ENCODE assay signal across 8 cellular contexts in the genomic region with DNA sequence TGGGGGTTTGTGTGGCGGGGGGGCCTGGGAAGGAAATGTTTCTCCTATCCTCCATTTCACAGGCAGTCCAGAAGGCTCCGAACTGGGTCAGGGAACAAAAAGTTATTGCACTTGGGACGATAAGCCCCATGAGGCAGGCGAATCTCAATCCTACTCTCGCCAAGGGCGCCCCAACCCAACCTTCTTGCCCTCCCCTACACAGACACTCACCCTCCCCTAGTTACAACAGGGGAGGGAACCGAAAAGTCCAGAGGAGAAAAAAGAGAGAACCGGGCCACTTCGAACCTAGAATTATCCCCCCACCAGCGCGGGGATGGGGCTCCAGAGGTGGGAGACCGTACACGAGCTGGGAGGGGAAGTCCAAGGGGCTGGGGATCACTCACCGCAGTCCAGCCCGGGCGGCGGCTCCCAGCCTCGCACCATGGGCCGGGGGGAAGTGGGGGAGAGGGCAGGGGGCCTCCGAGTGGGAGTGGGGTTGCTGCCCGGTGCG. TPM values are rescaled to one million over a fixed set of nuclear protein-coding genes. Genes with fewer than 3 reads are reported as not detected.
DNase-seq lines count a peak whose midpoint lies in the region; ATAC-seq, FAIRE-seq and TF ChIP-seq lines count a peak whose summit lies in the region.

No MANE protein-coding gene starts in this region.

- H3K27me3 ChIP-seq in DOHH2 (ENCODE audit: control insufficient read depth, low read length) (peaks cover 9% of the 10 kb centered on the region), HUES64 (ENCODE audit: insufficient read depth, low read length) (peaks cover 53% of the 10 kb centered on the region), GM12878 (replicated peaks in 1 of 2; ENCODE audit: control insufficient read depth in 2 of 2, insufficient read depth in 2 of 2, low read length in 1 of 2) (no peaks in the 10 kb centered on the region), stomach smooth muscle (ENCODE audit: control insufficient read depth in 1 of 2, insufficient read depth in 2 of 2, low read length in 2 of 2) (no peaks in the 10 kb centered on the region)

- H3K79me2 ChIP-seq in DOHH2 (ENCODE audit: control insufficient read depth, low read length) (peaks cover 27% of the 10 kb centered on the region), GM12878 (ENCODE audit: control insufficient read depth, insufficient read depth, low read length) (peaks cover 26% of the 10 kb centered on the region)

- FAIRE-seq in GM12878 (lab: Jason Lieb, UNC) (no peak), kidney (lab: Jason Lieb, UNC) (no peak)

- TF ChIP-seq EP300 in GM12878 (IDR thresholded peaks at IDR 0.05; ENCODE audit: borderline replicate concordance in 1 of 2, control insufficient read depth in 1 of 2, low read depth in 2 of 2, low read length in 2 of 2) = no peak

- no peak for TF ChIP-seq POLR2A in GM12878 (IDR thresholded peaks at IDR 0.05; ENCODE audit: low read depth, low read length)

- in situ Hi-C loops in GM12878 (cut with MboI) = no loop called here

- peak overlapping the region; percentile 91 for H3K4me3 ChIP-seq in DOHH2 (ENCODE audit: low read length)
- H3K4me3 ChIP-seq in HUES64 (ENCODE audit: low read length) = peak overlapping the region; percentile 89
- peak overlapping the region; percentile 84 for H3K4me3 ChIP-seq in GM12878
- peak overlapping the region; percentile 91 to 98 for H3K4me3 ChIP-seq in kidney (ENCODE audit: low read length in 2 of 2)
- peak overlapping the region; percentile 90 to 92 for H3K4me3 ChIP-seq in stomach smooth muscle (ENCODE audit: low read length in 2 of 2)

- POLR2A ChIA-PET in GM12878 (lab: Charles Lee) = interaction anchor here (0.5 to 4.6 kb wide), 8 partner anchors 9 to 193 kb away, joined by 3 to 40 read pairs (median 6); a partner anchor contains a TSS

- H3K27ac ChIP-seq in DOHH2 (ENCODE audit: low read depth, low read length) (peak overlapping the region; percentile 23), HUES64 (ENCODE audit: low read depth, low read length) (no peak overlapping the region; the same call in 1 of the 2 replicates), GM12878 (ENCODE audit: control insufficient read depth, insufficient read depth) (peak overlapping the region; percentile 84), kidney (ENCODE audit: low read depth in 2 of 2, low read length in 2 of 2) (peak overlapping the region; percentile 92 to 97), stomach smooth muscle (ENCODE audit: low read length) (peak overlapping the region; percentile 98)

- H3F3A ChIP-seq in DOHH2 (ENCODE audit: control insufficient read depth, insufficient read depth) = no peaks in the 10 kb centered on the region

- peak overlapping the region; percentile 82 for H2AFZ ChIP-seq in GM12878 (ENCODE audit: control insufficient read depth, low read depth, low read length)

- RAD21 ChIA-PET in GM12878 (lab: Charles Lee; ENCODE audit: unreplicated experiment) = interaction anchor here (0.6 to 3.7 kb wide), 5 partner anchors 16 to 235 kb away, joined by 3 to 26 read pairs (median 4); a partner anchor contains a TSS

- no peaks in the 10 kb centered on the region for H4K20me1 ChIP-seq in DOHH2 (ENCODE audit: control insufficient read depth, insufficient read depth, low read depth, low read length)
- H4K20me1 ChIP-seq in GM12878 (ENCODE audit: control insufficient read depth, insufficient read depth) = no peaks in the 10 kb centered on the region

- CTCF ChIA-PET in GM12878 (lab: Yijun Ruan, JAX) = interaction anchor here (1.2 to 3.8 kb wide), 8 partner anchors 11 to 217 kb away, joined by 5 to 36 read pairs (median 12); a partner anchor contains a TSS

- no peaks in the 10 kb centered on the region for H3K9me2 ChIP-seq in DOHH2 (replicated peaks; ENCODE audit: control insufficient read depth, low read length)

- ATAC-seq in GM21526 (IDR thresholded peaks at IDR 0.05; ENCODE audit: low FRiP score, unreplicated experiment) (peak; percentile 21), GM12878 (peak; percentile 61)

- H3K36me3 ChIP-seq in DOHH2 (ENCODE audit: control insufficient read depth, low read length) (peaks cover 15% of the 10 kb centered on the region), HUES64 (ENCODE audit: insufficient read depth, low read length) (no peaks in the 10 kb centered on the region; the same call in 1 of the 2 replicates), GM12878 (ENCODE audit: control insufficient read depth in 2 of 2, insufficient read depth in 2 of 2, low read length in 1 of 2) (peaks cover 0 to 3% of the 10 kb centered on the region in 2 experiments; a peak in 1 of 4 replicates), kidney (ENCODE audit: control insufficient read depth in 1 of 2, insufficient read depth in 2 of 2, low read length in 2 of 2) (peaks cover 0 to 2% of the 10 kb centered on the region in 2 donors), stomach smooth muscle (ENCODE audit: control insufficient read depth in 2 of 2, insufficient read depth in 2 of 2, low read length in 2 of 2) (peaks cover 0 to 2% of the 10 kb centered on the region in 2 donors)

- TF ChIP-seq RAD21 in GM12878 (IDR thresholded peaks at IDR 0.05; ENCODE audit: insufficient read depth, low read depth, low read length) = no peak

- BruUV-seq in GM12878 (replicated peaks; lab: Mats Ljungman, UMichigan) = no TSS peak

- no peak for TF ChIP-seq CTCF in DOHH2 (IDR thresholded peaks at IDR 0.05; ENCODE audit: low read depth, low read length, poor library complexity, severe bottlenecking)
- TF ChIP-seq CTCF in GM12878 (IDR thresholded peaks at IDR 0.05 in 2 of 3, conservative IDR thresholded peaks at IDR 0.05 in 1 of 3; ENCODE audit: control insufficient read depth in 2 of 3, extremely low read depth in 1 of 3, insufficient read depth in 1 of 3, low read depth in 3 of 3, low read length in 3 of 3) = no peak
- no peak for TF ChIP-seq CTCF in kidney (IDR thresholded peaks at IDR 0.05; ENCODE audit: borderline replicate concordance, extremely low read depth, insufficient read depth)

- DNase-seq in GM12878 (ENCODE audit: low read depth, low spot score) = no peak
- no peak for DNase-seq in kidney
- DNase-seq in activated gamma-delta T cell (lab: John Stamatoyannopoulos, UW) = no peak
- DNase-seq in foreskin melanocyte = no peak

- intact Hi-C loops in GM12878 (cut with micrococcal nuclease; ENCODE audit: unreplicated experiment) (loop anchor here (1.0 kb wide), 1 partner anchor 9 kb away; no protein-coding TSS in a partner anchor), kidney (cut with DNase I) (no loop called here)

- no peaks in the 10 kb centered on the region for H3K9me3 ChIP-seq in DOHH2 (ENCODE audit: control insufficient read depth, insufficient read depth, low read length)
- H3K9me3 ChIP-seq in HUES64 (ENCODE audit: insufficient read depth, low read depth, low read length) = no peaks in the 10 kb centered on the region
- H3K9me3 ChIP-seq in GM12878 (replicated peaks; ENCODE audit: control insufficient read depth, insufficient read depth, low read length) = no peaks in the 10 kb centered on the region
- no peaks in the 10 kb centered on the region for H3K9me3 ChIP-seq in kidney (ENCODE audit: control insufficient read depth in 1 of 2, low read length in 2 of 2)
- no peaks in the 10 kb centered on the region for H3K9me3 ChIP-seq in stomach smooth muscle (ENCODE audit: control insufficient read depth in 2 of 2, low read length in 2 of 2)

- H3K4me1 ChIP-seq in DOHH2 (ENCODE audit: control insufficient read depth, low read length) (peaks cover 15% of the 10 kb centered on the region), HUES64 (ENCODE audit: insufficient read depth, low read length) (peaks cover 17% of the 10 kb centered on the region; the same call in 1 of the 2 replicates), GM12878 (ENCODE audit: control insufficient read depth, insufficient read depth, low read length) (peaks cover 6% of the 10 kb centered on the region; the same call in 1 of the 2 replicates), kidney (ENCODE audit: control insufficient read depth in 1 of 2, insufficient read depth in 1 of 2, low read depth in 1 of 2, low read length in 2 of 2) (peaks cover 5 to 16% of the 10 kb centered on the region in 2 donors), stomach smooth muscle (ENCODE audit: control insufficient read depth, insufficient read depth, low read length) (peaks cover 10% of the 10 kb centered on the region)

- H3K4me2 ChIP-seq in DOHH2 (ENCODE audit: low read length) = peak overlapping the region; percentile 81
- H3K4me2 ChIP-seq in GM12878 (ENCODE audit: control insufficient read depth, insufficient read depth) = peak overlapping the region; percentile 85; the same call in 1 of the 2 replicates

- SMC1A ChIA-PET in GM12878 (lab: Charles Lee; ENCODE audit: uncharacterized antibody, unreplicated experiment) = interaction anchor here (1.5 to 2.4 kb wide), 2 partner anchors 14 to 94 kb away, joined by 4 to 34 read pairs; a partner anchor contains a TSS

- peak overlapping the region; percentile 75 for H3K9ac ChIP-seq in HUES64 (ENCODE audit: low read depth, low read length)
- peak overlapping the region; percentile 68 for H3K9ac ChIP-seq in GM12878 (ENCODE audit: control insufficient read depth, insufficient read depth, low read length)
- H3K9ac ChIP-seq in kidney (ENCODE audit: low read length in 2 of 2) = peak overlapping the region; percentile 86 to 99
- peak overlapping the region; percentile 87 to 97 for H3K9ac ChIP-seq in stomach smooth muscle (ENCODE audit: low read length in 2 of 2)

- WGBS in HUES64 = 3% methylated on average over 19 of the region's 22 CpGs
- 1% methylated on average over 17 of the region's 22 CpGs for WGBS in GM12878 (ENCODE audit: insufficient coverage, insufficient replicate concordance, low lambda C conversion rate, missing lambda C conversion rate)

RNA-seq across cellular contexts. Expression of a gene that starts 0.4 kb away (rescaled TPM):
- 8.1 TPM for polyA plus RNA-seq in HUES64 (2013, experiment 1 of 2)
- 11.6 TPM for polyA plus RNA-seq in HUES64 (2013, experiment 2 of 2)
- 13.1 and 14.2 TPM in 2 replicates for total RNA-seq in GM12878 (2013; cell fraction: nucleolus; rRNA removed)
- total RNA-seq in GM12878 (2014; rRNA removed) (14.3 and 14.7 TPM in 2 replicates), GM12878 (2014; rRNA removed; fragmentation: Illumina TruSeq; extraction: Trizol) (12.7 and 13.0 TPM in 2 replicates), GM12878 (2021) (15.2 and 15.3 TPM in 2 replicates), kidney (14.8 TPM)
- 1.9 TPM for polyA plus RNA-seq in GM12878 (2011; ENCODE audit: low read depth)
- polyA plus RNA-seq in GM12878 (2011; rRNA removed) (9.6 and 11.0 TPM in 2 replicates), GM12878 (2014; fragmentation: Illumina TruSeq; extraction: Trizol) (17.8 and 19.3 TPM in 2 replicates), GM12878 (2014; fragmentation: Nextera tagmentation; extraction: Ambion mirVana) (1 to 10 TPM; 2.6 to 3.6 TPM), GM12878 (2014; rRNA removed) (11.2 and 12.9 TPM in 2 replicates), GM12878 (2016; fragmentation: Nextera tagmentation; extraction: Ambion mirVana) (10 to 100 TPM; 13.3 to 16.2 TPM), kidney (ENCODE audit: insufficient read depth, low read depth, low replicate concordance) (18.5 TPM)
- 11.3 and 14.2 TPM in 2 replicates for polyA plus RNA-seq in GM12878 (2011; cell fraction: cytosol; rRNA removed)
- 5.9 and 7.2 TPM in 2 replicates for polyA plus RNA-seq in GM12878 (2011; cell fraction: nucleus; rRNA removed)
- 5.7 and 10.2 TPM in 2 replicates for polyA plus RNA-seq in GM12878 (2012)
- 18.8 and 19.3 TPM in 2 replicates for polyA minus RNA-seq in GM12878 (2011; rRNA and poly(A)+ RNA removed)
- polyA minus RNA-seq in GM12878 (2011; cell fraction: cytosol; rRNA and poly(A)+ RNA removed) = 3.2 and 5.4 TPM in 2 replicates
- polyA minus RNA-seq in GM12878 (2011; cell fraction: nucleus; rRNA and poly(A)+ RNA removed) = 6.5 and 8.0 TPM in 2 replicates

RNA-seq across cellular contexts. Expression of a gene that starts 17.1 kb away (rescaled TPM):
- polyA plus RNA-seq in HUES64 (2013, experiment 1 of 2) = 2.2 TPM
- 3.7 TPM for polyA plus RNA-seq in HUES64 (2013, experiment 2 of 2)
- total RNA-seq in GM12878 (2013; cell fraction: nucleolus; rRNA removed) = 79.3 and 88.0 TPM in 2 replicates
- 6.3 and 6.6 TPM in 2 replicates for total RNA-seq in GM12878 (2014; rRNA removed)
- total RNA-seq in GM12878 (2014; rRNA removed; fragmentation: Illumina TruSeq; extraction: Trizol) = 7.6 and 9.7 TPM in 2 replicates
- total RNA-seq in GM12878 (2021) = 8.6 and 11.7 TPM in 2 replicates
- 11.1 TPM for polyA plus RNA-seq in GM12878 (2011; ENCODE audit: low read depth)
- 26.4 and 32.7 TPM in 2 replicates for polyA plus RNA-seq in GM12878 (2011; rRNA removed)
- polyA plus RNA-seq in GM12878 (2011; cell fraction: cytosol; rRNA removed) = 20.7 and 26.7 TPM in 2 replicates
- polyA plus RNA-seq in GM12878 (2011; cell fraction: nucleus; rRNA removed) = 72.6 and 113 TPM in 2 replicates
- polyA plus RNA-seq in GM12878 (2012) = 10.9 and 17.0 TPM in 2 replicates
- 13.7 and 18.7 TPM in 2 replicates for polyA plus RNA-seq in GM12878 (2014; fragmentation: Illumina TruSeq; extraction: Trizol)
- 1 to 10 TPM; 4.7 to 4.8 TPM for polyA plus RNA-seq in GM12878 (2014; fragmentation: Nextera tagmentation; extraction: Ambion mirVana)
- polyA plus RNA-seq in GM12878 (2014; rRNA removed) = 9.3 and 13.7 TPM in 2 replicates
- polyA plus RNA-seq in GM12878 (2016; fragmentation: Nextera tagmentation; extraction: Ambion mirVana) = 1 to 10 TPM; 4.6 to 6.1 TPM
- 19.9 and 26.3 TPM in 2 replicates for polyA minus RNA-seq in GM12878 (2011; rRNA and poly(A)+ RNA removed)
- polyA minus RNA-seq in GM12878 (2011; cell fraction: cytosol; rRNA and poly(A)+ RNA removed) = 4.0 and 5.3 TPM in 2 replicates
- polyA minus RNA-seq in GM12878 (2011; cell fraction: nucleus; rRNA and poly(A)+ RNA removed) = 25.1 and 34.8 TPM in 2 replicates
- 17.3 TPM for total RNA-seq in kidney
- 22.8 TPM for polyA plus RNA-seq in kidney (ENCODE audit: insufficient read depth, low read depth, low replicate concordance)

RNA-seq across cellular contexts. Expression of a gene that starts 21.1 kb away (rescaled TPM):
- polyA plus RNA-seq in HUES64 (2013, experiment 1 of 2) = 9.1 TPM
- 10.4 TPM for polyA plus RNA-seq in HUES64 (2013, experiment 2 of 2)
- 24.1 and 28.4 TPM in 2 replicates for total RNA-seq in GM12878 (2013; cell fraction: nucleolus; rRNA removed)
- 5.8 and 6.3 TPM in 2 replicates for total RNA-seq in GM12878 (2014; rRNA removed)
- 7.9 and 8.3 TPM in 2 replicates for total RNA-seq in GM12878 (2014; rRNA removed; fragmentation: Illumina TruSeq; extraction: Trizol)
- total RNA-seq in GM12878 (2021) = 9.7 and 12.5 TPM in 2 replicates
- 8.3 TPM for polyA plus RNA-seq in GM12878 (2011; ENCODE audit: low read depth)
- 14.7 and 15.4 TPM in 2 replicates for polyA plus RNA-seq in GM12878 (2011; rRNA removed)
- 12.1 and 14.0 TPM in 2 replicates for polyA plus RNA-seq in GM12878 (2011; cell fraction: cytosol; rRNA removed)
- polyA plus RNA-seq in GM12878 (2011; cell fraction: nucleus; rRNA removed) = 21.4 and 22.2 TPM in 2 replicates
- 12.0 and 12.8 TPM in 2 replicates for polyA plus RNA-seq in GM12878 (2012)
- 9.6 and 10.1 TPM in 2 replicates for polyA plus RNA-seq in GM12878 (2014; fragmentation: Illumina TruSeq; extraction: Trizol)
- 1 to 10 TPM; 1.4 to 3.1 TPM for polyA plus RNA-seq in GM12878 (2014; fragmentation: Nextera tagmentation; extraction: Ambion mirVana)
- polyA plus RNA-seq in GM12878 (2014; rRNA removed) = 13.3 and 14.0 TPM in 2 replicates
- polyA plus RNA-seq in GM12878 (2016; fragmentation: Nextera tagmentation; extraction: Ambion mirVana) = 1 to 10 TPM; 1.5 to 2.2 TPM
- 10.7 and 14.0 TPM in 2 replicates for polyA minus RNA-seq in GM12878 (2011; rRNA and poly(A)+ RNA removed)
- polyA minus RNA-seq in GM12878 (2011; cell fraction: cytosol; rRNA and poly(A)+ RNA removed) = 2.9 and 4.1 TPM in 2 replicates
- 10.4 and 16.9 TPM in 2 replicates for polyA minus RNA-seq in GM12878 (2011; cell fraction: nucleus; rRNA and poly(A)+ RNA removed)
- 43.6 TPM for total RNA-seq in kidney
- 35.6 TPM for polyA plus RNA-seq in kidney (ENCODE audit: insufficient read depth, low read depth, low replicate concordance)

RNA-seq across cellular contexts. Expression of a gene that starts 35.7 kb away (rescaled TPM):
- polyA plus RNA-seq in HUES64 (2013, experiment 1 of 2) = 225 TPM
- polyA plus RNA-seq in HUES64 (2013, experiment 2 of 2) = 216 TPM
- total RNA-seq in GM12878 (2013; cell fraction: nucleolus; rRNA removed) = 79.0 and 80.6 TPM in 2 replicates
- 83.4 and 90.6 TPM in 2 replicates for total RNA-seq in GM12878 (2014; rRNA removed)
- total RNA-seq in GM12878 (2014; rRNA removed; fragmentation: Illumina TruSeq; extraction: Trizol) = 106 TPM in 2 replicates
- 189 and 206 TPM in 2 replicates for total RNA-seq in GM12878 (2021)
- 67.7 TPM for polyA plus RNA-seq in GM12878 (2011; ENCODE audit: low read depth)
- polyA plus RNA-seq in GM12878 (2011; rRNA removed) = 222 and 248 TPM in 2 replicates
- 198 and 220 TPM in 2 replicates for polyA plus RNA-seq in GM12878 (2011; cell fraction: cytosol; rRNA removed)
- polyA plus RNA-seq in GM12878 (2011; cell fraction: nucleus; rRNA removed) = 548 and 640 TPM in 2 replicates
- 119 and 126 TPM in 2 replicates for polyA plus RNA-seq in GM12878 (2012)
- polyA plus RNA-seq in GM12878 (2014; fragmentation: Illumina TruSeq; extraction: Trizol) = 206 and 231 TPM in 2 replicates
- polyA plus RNA-seq in GM12878 (2014; fragmentation: Nextera tagmentation; extraction: Ambion mirVana) = 10 to 100 TPM; 31.3 to 35.6 TPM
- polyA plus RNA-seq in GM12878 (2014; rRNA removed) = 149 and 158 TPM in 2 replicates
- 10 to 100 TPM; 76.8 to 99.4 TPM for polyA plus RNA-seq in GM12878 (2016; fragmentation: Nextera tagmentation; extraction: Ambion mirVana)
- 90.9 and 114 TPM in 2 replicates for polyA minus RNA-seq in GM12878 (2011; rRNA and poly(A)+ RNA removed)
- 21.9 and 31.3 TPM in 2 replicates for polyA minus RNA-seq in GM12878 (2011; cell fraction: cytosol; rRNA and poly(A)+ RNA removed)
- 40.1 and 63.0 TPM in 2 replicates for polyA minus RNA-seq in GM12878 (2011; cell fraction: nucleus; rRNA and poly(A)+ RNA removed)
- total RNA-seq in kidney = 145 TPM
- polyA plus RNA-seq in kidney (ENCODE audit: insufficient read depth, low read depth, low replicate concordance) = 140 TPM

RNA-seq across cellular contexts. Expression of a gene that starts 47.8 kb away (rescaled TPM):
- 0.20 TPM for polyA plus RNA-seq in HUES64 (2013, experiment 1 of 2)
- 0.63 TPM for polyA plus RNA-seq in HUES64 (2013, experiment 2 of 2)
- not detected in 2 replicates for total RNA-seq in GM12878 (2013; cell fraction: nucleolus; rRNA removed)
- total RNA-seq in GM12878 (2014; rRNA removed) = not detected in 2 replicates
- total RNA-seq in GM12878 (2014; rRNA removed; fragmentation: Illumina TruSeq; extraction: Trizol) = not detected in 2 replicates
- total RNA-seq in GM12878 (2021) = not detected in 2 replicates
- polyA plus RNA-seq in GM12878 (2011; ENCODE audit: low read depth) = not detected
- polyA plus RNA-seq in GM12878 (2011; rRNA removed) = not detected in 2 replicates
- not detected in 2 replicates for polyA plus RNA-seq in GM12878 (2011; cell fraction: cytosol; rRNA removed)
- polyA plus RNA-seq in GM12878 (2011; cell fraction: nucleus; rRNA removed) = not detected in 2 replicates
- not detected in 2 replicates for polyA plus RNA-seq in GM12878 (2012)
- polyA plus RNA-seq in GM12878 (2014; fragmentation: Illumina TruSeq; extraction: Trizol) = not detected in 2 replicates
- polyA plus RNA-seq in GM12878 (2014; fragmentation: Nextera tagmentation; extraction: Ambion mirVana) = not detected
- not detected in 2 replicates for polyA plus RNA-seq in GM12878 (2014; rRNA removed)
- polyA plus RNA-seq in GM12878 (2016; fragmentation: Nextera tagmentation; extraction: Ambion mirVana) = not detected
- not detected in 2 replicates for polyA minus RNA-seq in GM12878 (2011; rRNA and poly(A)+ RNA removed)
- not detected in 2 replicates for polyA minus RNA-seq in GM12878 (2011; cell fraction: cytosol; rRNA and poly(A)+ RNA removed)
- polyA minus RNA-seq in GM12878 (2011; cell fraction: nucleus; rRNA and poly(A)+ RNA removed) = not detected in 2 replicates
- not detected for total RNA-seq in kidney
- 2.8 TPM for polyA plus RNA-seq in kidney (ENCODE audit: insufficient read depth, low read depth, low replicate concordance)
